Comparison of ENCODE assay signal across 1 cellular context in genomic region chr15:64773606-64774555, GRCh38.
TF ChIP-seq lines count a peak whose summit lies in the region.

No MANE protein-coding gene starts in this region.

TF ChIP-seq in H1, 55 proteins besides CTCF, POLR2A, EP300 and RAD21:
- TF ChIP-seq MAX (IDR thresholded peaks at IDR 0.05): 0 out of 2 replicates have a peak, but pooled peaks have one; percentile 23
- peak in 1 of 2 experiments; percentile 38; a peak in 1 of 4 replicates for TF ChIP-seq SIN3A (conservative IDR thresholded peaks at IDR 0.05 in 1 of 2, IDR thresholded peaks at IDR 0.05 in 1 of 2; ENCODE audit: low read depth in 1 of 2, low read length in 2 of 2)
- TF ChIP-seq ASH2L (IDR thresholded peaks at IDR 0.05; ENCODE audit: low read length): no peak
- TF ChIP-seq E2F6 (IDR thresholded peaks at IDR 0.05): peak; percentile 65; the same call in 1 of the 2 replicates
- TF ChIP-seq POLR2AphosphoS5 (IDR thresholded peaks at IDR 0.05; ENCODE audit: low read depth, low read length): 0 out of 2 replicates have a peak, but pooled peaks have one; percentile 10
